Comparison of ENCODE assay signal across 8 cellular contexts in the genomic region with DNA sequence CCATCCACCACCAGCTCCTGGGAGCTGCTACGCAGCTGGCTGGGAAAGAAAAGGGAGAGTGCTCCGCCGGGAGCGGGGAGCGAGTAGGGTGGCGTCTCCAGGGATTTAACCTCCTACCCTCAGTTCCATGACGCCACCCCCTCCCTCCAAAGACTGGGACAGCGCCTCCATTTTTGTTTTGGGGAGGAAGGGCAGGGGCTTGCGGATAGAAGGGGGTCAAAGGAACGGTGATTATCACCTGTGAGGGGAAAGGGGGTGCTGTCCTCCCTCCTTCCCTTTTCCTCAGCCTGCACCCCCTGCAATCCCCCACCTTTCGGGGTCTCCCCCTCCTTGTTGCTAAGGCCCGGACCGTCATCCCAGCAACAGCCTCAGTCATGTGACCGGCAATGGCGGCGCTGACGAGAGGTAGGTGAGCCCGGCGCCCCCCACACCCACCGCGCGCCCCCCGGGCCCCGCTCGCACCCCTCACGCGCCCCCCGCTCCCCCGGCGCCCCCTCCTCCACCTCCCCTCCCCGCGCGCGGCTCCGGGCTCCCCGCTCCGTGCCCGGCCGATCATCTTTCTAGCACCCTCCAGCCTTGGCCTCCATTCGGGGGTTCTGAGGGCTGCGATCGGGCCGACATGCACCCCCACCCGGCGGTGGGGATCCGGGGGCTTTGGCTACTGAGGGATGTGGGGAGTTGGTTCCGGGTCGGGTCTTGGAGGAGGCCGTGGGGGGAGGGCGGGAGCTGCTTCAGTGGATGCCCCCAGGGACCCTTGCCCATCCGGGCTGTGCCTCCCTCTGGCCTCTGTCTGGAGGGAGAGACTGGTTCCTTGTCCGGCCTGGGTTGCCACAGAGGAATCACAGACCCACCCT. TPM values are rescaled to one million over a fixed set of nuclear protein-coding genes. Genes with fewer than 3 reads are reported as not detected.
DNase-seq lines count a peak whose midpoint lies in the region; ATAC-seq and TF ChIP-seq lines count a peak whose summit lies in the region.

DTX3 (plus strand) TSS at position 371 of the 854 bp plus-strand sequence. CDS start 1,694 bp downstream, outside the sequence.

- no peaks in the 10 kb centered on the region for H3F3A ChIP-seq in PC-3 (ENCODE audit: low read length, unreplicated experiment)

- H3K4me1 Mint-ChIP-seq in brain, result peaks cover 33% of the 10 kb centered on the region

- intact Hi-C loops in PC-3 (cut with micrococcal nuclease) (no loop called here), sciatic nerve (cut with DNase I) (no loop called here)

- peaks cover 12% of the 10 kb centered on the region for H3K27me3 Mint-ChIP-seq in brain

- peak; percentile 55 for ATAC-seq in PC-3
- peak; percentile 71 for ATAC-seq in sciatic nerve
- ATAC-seq in GM21717 (IDR thresholded peaks at IDR 0.05; ENCODE audit: unreplicated experiment), result no peak

- H3K9me3 ChIP-seq in HEK293 (ENCODE audit: control insufficient read depth, insufficient read depth, low read depth, low read length) (no peaks in the 10 kb centered on the region), PC-3 (ENCODE audit: low read length) (no peaks in the 10 kb centered on the region), iPS-18a (ENCODE audit: control insufficient read depth, low read depth, low read length) (no peaks in the 10 kb centered on the region)

- no peaks in the 10 kb centered on the region for H3K9me3 Mint-ChIP-seq in brain

- peak within 1 kb of the TSS; percentile 81 for H3K4me2 ChIP-seq in PC-3 (ENCODE audit: low read length)

- H3K9ac ChIP-seq in PC-3 (ENCODE audit: low read length) (peak within 1 kb of the TSS; percentile 74), iPS-18a (ENCODE audit: low read length) (peak within 1 kb of the TSS; percentile 77)

- H3K27ac Mint-ChIP-seq in brain, result peak within 1 kb of the TSS; percentile 92 to 100 (median 99)

- BruUV-seq in PC-3 (replicated peaks; lab: Mats Ljungman, UMichigan), result no TSS peak

- H3K27ac ChIP-seq in HEK293 (ENCODE audit: extremely low read depth, low read depth, low read length) (peak within 1 kb of the TSS; percentile 62), PC-3 (ENCODE audit: low read length) (no peak within 1 kb of the TSS), iPS-18a (ENCODE audit: low read length) (peak within 1 kb of the TSS; percentile 91)

- POLR2A ChIA-PET in HEK293 (lab: Yijun Ruan, JAX) (interaction anchor here (1.0 to 2.1 kb wide), 5 partner anchors 11 to 61 kb away, joined by 3 to 9 read pairs (median 3); partner anchors contain the start of genes DCTN2 and PIP4K2C), PC-3 (lab: Charles Lee; ENCODE audit: unreplicated experiment) (interaction anchor here (0.6 kb wide), 1 partner anchor 95 kb away, joined by 3 read pairs; no protein-coding TSS in a partner anchor)

- peak within 1 kb of the TSS; percentile 52 for H3K4me3 ChIP-seq in HEK293 (ENCODE audit: low read depth, low read length)
- peak within 1 kb of the TSS; percentile 81 for H3K4me3 ChIP-seq in PC-3 (ENCODE audit: low read length)
- H3K4me3 ChIP-seq in iPS-18a (ENCODE audit: low read length), result peak within 1 kb of the TSS; percentile 89

- H3K27me3 ChIP-seq in PC-3 (ENCODE audit: low read length) (no peaks in the 10 kb centered on the region), iPS-18a (ENCODE audit: control insufficient read depth, insufficient read depth, low read length) (peaks cover under 1% of the 10 kb centered on the region)

- TF ChIP-seq CTCF in HEK293 (tag by site-specific recombination; IDR thresholded peaks at IDR 0.05), result no peak
- TF ChIP-seq CTCF in PC-3 (conservative IDR thresholded peaks at IDR 0.05; ENCODE audit: low read depth, low read length), result no peak
- no peak for TF ChIP-seq CTCF in brain (conservative IDR thresholded peaks at IDR 0.05)

- peak within 1 kb of the TSS; percentile 90 to 96 (median 94) for H3K4me3 Mint-ChIP-seq in brain

- DNase-seq in COR-L47 (lab: John Stamatoyannopoulos, UW) (peak; percentile 13), PC-3 (no peak), sciatic nerve (ENCODE audit: low spot score) (no peak), NCI-H187 treated with DMSO at 0.1 percent for 48 hours (lab: John Stamatoyannopoulos, UW) (no peak)

- H3K9me2 ChIP-seq in PC-3 (replicated peaks; ENCODE audit: low read length), result no peaks in the 10 kb centered on the region

- H3K36me3 ChIP-seq in HEK293 (ENCODE audit: control insufficient read depth in 2 of 2, insufficient read depth in 1 of 2, low read length in 2 of 2) (peaks cover 0 to 53% of the 10 kb centered on the region in 2 experiments), PC-3 (ENCODE audit: low read depth, low read length) (peaks cover 9% of the 10 kb centered on the region; the same call in 1 of the 2 replicates), iPS-18a (ENCODE audit: control insufficient read depth, low read depth, low read length) (peaks cover 18% of the 10 kb centered on the region)

- no peaks in the 10 kb centered on the region for H3K79me2 ChIP-seq in PC-3 (ENCODE audit: low read length)

- peaks cover 8% of the 10 kb centered on the region; the same call in 1 of the 2 replicates for H3K4me1 ChIP-seq in HEK293 (ENCODE audit: control insufficient read depth, insufficient read depth, low read length)
- H3K4me1 ChIP-seq in PC-3 (ENCODE audit: insufficient read depth, low read length), result peaks cover 16% of the 10 kb centered on the region
- peaks cover 26% of the 10 kb centered on the region for H3K4me1 ChIP-seq in iPS-18a (ENCODE audit: control insufficient read depth, low read depth, low read length)

- H3K36me3 Mint-ChIP-seq in brain, result peaks cover 39% of the 10 kb centered on the region

- CTCF ChIA-PET in HEK293 (lab: Yijun Ruan, JAX), result interaction anchor here (0.6 to 2.1 kb wide), 5 partner anchors 18 to 152 kb away, joined by 3 to 17 read pairs (median 6); partner anchors contain the start of gene B4GALNT1
- CTCF ChIA-PET in PC-3 (lab: Charles Lee), result no interaction called here

- H2AFZ ChIP-seq in PC-3 (ENCODE audit: low read length), result peak within 1 kb of the TSS; percentile 81

- no peaks in the 10 kb centered on the region for H4K20me1 ChIP-seq in PC-3 (ENCODE audit: low read length)

TF ChIP-seq in HEK293, 187 proteins besides CTCF, POLR2A, EP300 and RAD21 (continues in another document):
- TF ChIP-seq ZNF248 (tag by site-specific recombination; IDR thresholded peaks at IDR 0.05) (no peak), ZNF138 (tag by site-specific recombination; IDR thresholded peaks at IDR 0.05; ENCODE audit: borderline replicate concordance) (no peak)
- TF ChIP-seq, protein P1, sequence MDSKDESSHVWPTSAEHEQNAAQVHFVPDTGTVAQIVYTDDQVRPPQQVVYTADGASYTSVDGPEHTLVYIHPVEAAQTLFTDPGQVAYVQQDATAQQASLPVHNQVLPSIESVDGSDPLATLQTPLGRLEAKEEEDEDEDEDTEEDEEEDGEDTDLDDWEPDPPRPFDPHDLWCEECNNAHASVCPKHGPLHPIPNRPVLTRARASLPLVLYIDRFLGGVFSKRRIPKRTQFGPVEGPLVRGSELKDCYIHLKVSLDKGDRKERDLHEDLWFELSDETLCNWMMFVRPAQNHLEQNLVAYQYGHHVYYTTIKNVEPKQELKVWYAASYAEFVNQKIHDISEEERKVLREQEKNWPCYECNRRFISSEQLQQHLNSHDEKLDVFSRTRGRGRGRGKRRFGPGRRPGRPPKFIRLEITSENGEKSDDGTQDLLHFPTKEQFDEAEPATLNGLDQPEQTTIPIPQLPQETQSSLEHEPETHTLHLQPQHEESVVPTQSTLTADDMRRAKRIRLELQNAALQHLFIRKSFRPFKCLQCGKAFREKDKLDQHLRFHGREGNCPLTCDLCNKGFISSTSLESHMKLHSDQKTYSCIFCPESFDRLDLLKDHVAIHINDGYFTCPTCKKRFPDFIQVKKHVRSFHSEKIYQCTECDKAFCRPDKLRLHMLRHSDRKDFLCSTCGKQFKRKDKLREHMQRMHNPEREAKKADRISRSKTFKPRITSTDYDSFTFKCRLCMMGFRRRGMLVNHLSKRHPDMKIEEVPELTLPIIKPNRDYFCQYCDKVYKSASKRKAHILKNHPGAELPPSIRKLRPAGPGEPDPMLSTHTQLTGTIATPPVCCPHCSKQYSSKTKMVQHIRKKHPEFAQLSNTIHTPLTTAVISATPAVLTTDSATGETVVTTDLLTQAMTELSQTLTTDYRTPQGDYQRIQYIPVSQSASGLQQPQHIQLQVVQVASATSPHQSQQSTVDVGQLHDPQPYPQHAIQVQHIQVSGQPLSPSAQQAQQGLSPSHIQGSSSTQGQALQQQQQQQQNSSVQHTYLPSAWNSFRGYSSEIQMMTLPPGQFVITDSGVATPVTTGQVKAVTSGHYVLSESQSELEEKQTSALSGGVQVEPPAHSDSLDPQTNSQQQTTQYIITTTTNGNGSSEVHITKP (tag by site-specific recombination; IDR thresholded peaks at IDR 0.05), result peak; percentile 79
- TF ChIP-seq, protein P2, sequence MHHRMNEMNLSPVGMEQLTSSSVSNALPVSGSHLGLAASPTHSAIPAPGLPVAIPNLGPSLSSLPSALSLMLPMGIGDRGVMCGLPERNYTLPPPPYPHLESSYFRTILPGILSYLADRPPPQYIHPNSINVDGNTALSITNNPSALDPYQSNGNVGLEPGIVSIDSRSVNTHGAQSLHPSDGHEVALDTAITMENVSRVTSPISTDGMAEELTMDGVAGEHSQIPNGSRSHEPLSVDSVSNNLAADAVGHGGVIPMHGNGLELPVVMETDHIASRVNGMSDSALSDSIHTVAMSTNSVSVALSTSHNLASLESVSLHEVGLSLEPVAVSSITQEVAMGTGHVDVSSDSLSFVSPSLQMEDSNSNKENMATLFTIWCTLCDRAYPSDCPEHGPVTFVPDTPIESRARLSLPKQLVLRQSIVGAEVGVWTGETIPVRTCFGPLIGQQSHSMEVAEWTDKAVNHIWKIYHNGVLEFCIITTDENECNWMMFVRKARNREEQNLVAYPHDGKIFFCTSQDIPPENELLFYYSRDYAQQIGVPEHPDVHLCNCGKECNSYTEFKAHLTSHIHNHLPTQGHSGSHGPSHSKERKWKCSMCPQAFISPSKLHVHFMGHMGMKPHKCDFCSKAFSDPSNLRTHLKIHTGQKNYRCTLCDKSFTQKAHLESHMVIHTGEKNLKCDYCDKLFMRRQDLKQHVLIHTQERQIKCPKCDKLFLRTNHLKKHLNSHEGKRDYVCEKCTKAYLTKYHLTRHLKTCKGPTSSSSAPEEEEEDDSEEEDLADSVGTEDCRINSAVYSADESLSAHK (tag by site-specific recombination; IDR thresholded peaks at IDR 0.05), result no peak

RNA-seq across cellular contexts. Expression of gene DTX3, which starts in this region (rescaled TPM):
- total RNA-seq in PC-3 (2014; rRNA removed) (11.9 and 15.9 TPM in 2 replicates), sciatic nerve (42.9 TPM)
- 100 TPM for polyA plus RNA-seq in brain (ENCODE audit: insufficient read depth, low read depth, low replicate concordance)
